In genomic region chr14:62597143-62597542, GRCh38 we compare ENCODE assay signal across 7 cellular contexts.
"Had no signal": no experiment of that assay in that cellular context is flagged by ENCODE, and none has a peak within 500 bp of the region (broad histone marks: within the 10 kb centered on the region; RNA-seq: fewer than 3 reads in every experiment).

No MANE protein-coding gene starts in this region.

- ATAC-seq: HepG2, K562 had no signal

- H3K4me3 ChIP-seq: K562 had no signal

- DNase-seq: IMR-90, KBM-7, KG1 had no signal

- H3K27ac ChIP-seq: HL-60, KMS-11 had no signal
